ENCODE assay signal across 33 cellular contexts in genomic region chr19:10368101-10368803, GRCh38. TPM values are rescaled to one million over a fixed set of nuclear protein-coding genes. Genes with fewer than 3 reads are reported as not detected.
DNase-seq lines count a peak whose midpoint lies in the region; ATAC-seq, FAIRE-seq and TF ChIP-seq lines count a peak whose summit lies in the region.
"Had no signal": no experiment of that assay in that cellular context is flagged by ENCODE, and none has a peak within 500 bp of the region (broad histone marks: within the 10 kb centered on the region; RNA-seq: fewer than 3 reads in every experiment).

No MANE protein-coding gene starts in this region.

- CTCF ChIA-PET in HepG2 (lab: Yijun Ruan, JAX; ENCODE audit: low intra/inter-chr PET ratio, low total read pairs), result no interaction called here

- peaks cover 5% of the 10 kb centered on the region for H3K4me1 Mint-ChIP-seq in T-helper 17 cell

- H3K27me3 ChIP-seq in HepG2 (ENCODE audit: control insufficient read depth in 1 of 2, insufficient read depth in 2 of 2, low read length in 2 of 2), result no peaks in the 10 kb centered on the region
- H3K27me3 ChIP-seq: colonic mucosa, tibial nerve had no signal

- TF ChIP-seq RAD21 in HepG2 (CRISPR knock-in tag; IDR thresholded peaks at IDR 0.05), result no peak

- H3K27ac ChIP-seq in HepG2 (ENCODE audit: extremely low read length, insufficient read depth, low read length), result no peak overlapping the region
- H3K27ac ChIP-seq: 22Rv1, colonic mucosa, tibial nerve had no signal

- no peak overlapping the region for H3K4me3 ChIP-seq in HepG2 (replicated peaks in 1 of 3; ENCODE audit: insufficient read depth in 1 of 3, low read depth in 2 of 3, low read length in 3 of 3)
- H3K4me3 ChIP-seq: colonic mucosa, smooth muscle cell, tibial nerve had no signal

- WGBS in HepG2 (ENCODE audit: low lambda C conversion rate), result 96% methylated on average over 10 of the region's 15 CpGs

- peaks cover 20 to 39% of the 10 kb centered on the region in 2 experiments for H3K36me3 ChIP-seq in HepG2 (replicated peaks in 1 of 2; ENCODE audit: control insufficient read depth in 1 of 2, insufficient read depth in 2 of 2, low read length in 2 of 2)

- no TSS peak for BruUV-seq in HepG2 (replicated peaks; lab: Mats Ljungman, UMichigan)

- H3K4me1 ChIP-seq in HepG2 (ENCODE audit: insufficient read depth, low read length), result no peaks in the 10 kb centered on the region
- H3K4me1 ChIP-seq: colonic mucosa, tibial nerve had no signal

- no peak for TF ChIP-seq CTCF in GM13977 (IDR thresholded peaks at IDR 0.05; ENCODE audit: extremely low read depth, insufficient read depth, missing control alignments)
- TF ChIP-seq CTCF in HepG2 (CRISPR knock-in tag; IDR thresholded peaks at IDR 0.05), result no peak

- ATAC-seq in T-helper 17 cell (no peak), HepG2 (peak; percentile 32; the same call in 1 of the 3 replicates), GM18873 (IDR thresholded peaks at IDR 0.05; ENCODE audit: low FRiP score, unreplicated experiment) (no peak), left lobe of liver (no peak)

- peak overlapping the region; percentile 53 for H3K27ac Mint-ChIP-seq in T-helper 17 cell
- H3K27ac Mint-ChIP-seq: activated B cell treated with CpG ODN at 0.5 μM for 24 hours; activated CD4-positive, alpha-beta memory T cell treated with anti-CD3 and anti-CD28 coated beads for 36 hours; activated T-cell treated with anti-CD3 and anti-CD28 coated beads, Interleukin-2, amount 50 U/mL, for 24 hours; stimulated activated naive CD8-positive, alpha-beta T cell treated with anti-CD3 and anti-CD28 coated beads, Interleukin-15, Interleukin-2, amounts not matched to agents 100 ng/mL and 50 ng/mL, for 24 hours; T-helper 1 cell treated with Interleukin-12 subunit alpha and Interleukin-12 subunit beta and Interleukin-4 antibody, amounts not matched to agents 30 μg/mL and 1 μg/mL, for 36 hours had no signal

- H3K4me2 ChIP-seq in HepG2 (ENCODE audit: low read depth, low read length), result no peak overlapping the region
- H3K4me2 ChIP-seq: smooth muscle cell had no signal

- H3K4me3 Mint-ChIP-seq in T-helper 17 cell, result no peak overlapping the region
- H3K4me3 Mint-ChIP-seq: activated B cell treated with CpG ODN at 0.5 μM for 24 hours; activated CD4-positive, alpha-beta memory T cell treated with anti-CD3 and anti-CD28 coated beads for 36 hours; activated T-cell treated with anti-CD3 and anti-CD28 coated beads, Interleukin-2, amount 50 U/mL, for 24 hours; CD8-positive, alpha-beta memory T cell; stimulated activated naive CD8-positive, alpha-beta T cell treated with anti-CD3 and anti-CD28 coated beads, Interleukin-15, Interleukin-2, amounts not matched to agents 100 ng/mL and 50 ng/mL, for 24 hours; T-helper 1 cell treated with Interleukin-12 subunit alpha and Interleukin-12 subunit beta and Interleukin-4 antibody, amounts not matched to agents 30 μg/mL and 1 μg/mL, for 36 hours had no signal

- no peaks in the 10 kb centered on the region for H3K27me3 Mint-ChIP-seq in T-helper 17 cell
- H3K27me3 Mint-ChIP-seq: activated B cell treated with CpG ODN at 0.5 μM for 24 hours; activated CD4-positive, alpha-beta memory T cell treated with anti-CD3 and anti-CD28 coated beads for 36 hours; activated T-cell treated with anti-CD3 and anti-CD28 coated beads, Interleukin-2, amount 50 U/mL, for 24 hours; CD8-positive, alpha-beta memory T cell; stimulated activated naive CD8-positive, alpha-beta T cell treated with anti-CD3 and anti-CD28 coated beads, Interleukin-15, Interleukin-2, amounts not matched to agents 100 ng/mL and 50 ng/mL, for 24 hours had no signal

- no peak overlapping the region for H2AFZ ChIP-seq in HepG2 (ENCODE audit: low read length)

- H4K20me1 ChIP-seq in HepG2 (ENCODE audit: insufficient read depth, low read length), result no peaks in the 10 kb centered on the region

- no peak for FAIRE-seq in HepG2 (lab: Jason Lieb, UNC)
- FAIRE-seq: bronchial epithelial cell, endometrium had no signal

- no peaks in the 10 kb centered on the region for H3K79me2 ChIP-seq in HepG2 (ENCODE audit: insufficient read depth, low read length)

- in situ Hi-C loops in GM13977 (cut with MboI; ENCODE audit: low pct_unique_long_range_greater_than_20kb, low sequenced_read_pairs, unreplicated experiment), result no loop called here
- in situ Hi-C loops in HepG2 (cut with HindIII; ENCODE audit: extremely low pct_ligation_motif_present, low pct_unique_long_range_greater_than_20kb), result no loop called here

- POLR2A ChIA-PET in HepG2 (lab: Yijun Ruan, JAX), result no interaction called here

- H3K9me3 ChIP-seq in T-helper 17 cell (ENCODE audit: control insufficient read depth, low read length, poor library complexity, severe bottlenecking) (no peaks in the 10 kb centered on the region), HepG2 (ENCODE audit: low read length) (no peaks in the 10 kb centered on the region)
- H3K9me3 ChIP-seq: colonic mucosa had no signal

- no peak for TF ChIP-seq POLR2A in HepG2 (IDR thresholded peaks at IDR 0.05; ENCODE audit: insufficient read depth in 1 of 2, low read depth in 2 of 2, low read length in 2 of 2)

- TF ChIP-seq EP300 in HepG2 (IDR thresholded peaks at IDR 0.05; ENCODE audit: low read depth in 2 of 2, low read length in 2 of 2) (no peak), HepG2 (CRISPR knock-in tag; IDR thresholded peaks at IDR 0.05; ENCODE audit: borderline replicate concordance) (no peak)

- no peak overlapping the region for H3K9ac ChIP-seq in HepG2 (ENCODE audit: insufficient read depth, low read depth, low read length)

- DNase-seq in DMS 273 (lab: John Stamatoyannopoulos, UW; ENCODE audit: unreplicated experiment), result peak; percentile 43
- DNase-seq in DMS 273 treated with DMSO at 0.1 percent for 48 hours (lab: John Stamatoyannopoulos, UW), result no peak
- DNase-seq in GM13977 (ENCODE audit: low spot score), result peak; percentile 22
- DNase-seq in T-helper 17 cell, result no peak
- DNase-seq in HepG2 (ENCODE audit: low spot score), result no peak
- DNase-seq in KG1 (lab: John Stamatoyannopoulos, UW), result no peak
- DNase-seq in left lobe of liver (ENCODE audit: low spot score), result no peak
- DNase-seq: activated B cell treated with CpG ODN at 0.5 μM for 24 hours; activated CD4-positive, alpha-beta memory T cell treated with anti-CD3 and anti-CD28 coated beads for 36 hours; activated naive CD4-positive, alpha-beta T cell; activated T-cell treated with anti-CD3 and anti-CD28 coated beads, Interleukin-2, amount 50 U/mL, for 24 hours; amygdala; CD8-positive, alpha-beta memory T cell; colonic mucosa; DMS79; glutamatergic neuron; IMR-90; mesendoderm; MM.1S; NCI-H1930; NCI-H226; NCI-H774; occipital lobe; SIG-M5; stimulated activated CD4-positive, alpha-beta T cell treated with anti-CD3 and anti-CD28 coated beads, Interleukin-2, amount 100 ng/mL, for 48 hours had no signal

- H3K36me3 Mint-ChIP-seq in T-helper 17 cell (ENCODE audit: low read depth), result peaks cover 6% of the 10 kb centered on the region

- intact Hi-C loops in HepG2 (cut with micrococcal nuclease; ENCODE audit: unreplicated experiment), result no loop called here

RNA-seq across cellular contexts. Expression of gene TYK2, which starts 12.1 kb away (rescaled TPM):
- total RNA-seq in T-helper 17 cell (100 to 1,000 TPM; 241 to 267 TPM), HepG2 (2016; rRNA removed; fragmentation: Illumina TruSeq; extraction: Trizol) (39.9 and 60.1 TPM in 2 replicates), left lobe of liver (78.8 TPM)
- total RNA-seq in HepG2 (2016; cell fraction: cytosol; rRNA removed; fragmentation: Illumina TruSeq; extraction: Trizol; ENCODE audit: low read depth), result 18.1 and 22.9 TPM in 2 replicates
- total RNA-seq in HepG2 (2016; cell fraction: insoluble cytoplasmic fraction; rRNA removed; fragmentation: Illumina TruSeq; extraction: Trizol), result 32.6 and 70.2 TPM in 2 replicates
- total RNA-seq in HepG2 (2016; cell fraction: membrane; rRNA removed; fragmentation: Illumina TruSeq; extraction: Trizol), result 32.1 and 33.4 TPM in 2 replicates
- 63.1 and 76.4 TPM in 2 replicates for total RNA-seq in HepG2 (2016; cell fraction: nucleus; rRNA removed; fragmentation: Illumina TruSeq; extraction: Trizol)
- polyA plus RNA-seq in HepG2 (2011; rRNA removed), result 38.8 and 40.8 TPM in 2 replicates
- polyA plus RNA-seq in HepG2 (2011; cell fraction: cytosol; rRNA removed), result 14.9 and 22.3 TPM in 2 replicates
- 283 and 302 TPM in 2 replicates for polyA plus RNA-seq in HepG2 (2011; cell fraction: nucleus; rRNA removed)
- polyA plus RNA-seq in HepG2 (2012), result 37.3 and 46.8 TPM in 2 replicates
- polyA plus RNA-seq in HepG2 (2016; cell fraction: cytosol; fragmentation: Illumina TruSeq; extraction: Trizol; ENCODE audit: low read depth), result 14.0 and 16.4 TPM in 2 replicates
- polyA plus RNA-seq in HepG2 (2016; cell fraction: insoluble cytoplasmic fraction; fragmentation: Illumina TruSeq; extraction: Trizol; ENCODE audit: low read depth), result 50.3 and 62.5 TPM in 2 replicates
- polyA plus RNA-seq in HepG2 (2016; cell fraction: membrane; fragmentation: Illumina TruSeq; extraction: Trizol; ENCODE audit: low read depth), result 32.6 and 34.8 TPM in 2 replicates
- polyA plus RNA-seq in HepG2 (2016; cell fraction: nucleus; fragmentation: Illumina TruSeq; extraction: Trizol; ENCODE audit: insufficient read depth, low read depth), result 231 and 244 TPM in 2 replicates
- polyA minus RNA-seq in HepG2 (2011; rRNA and poly(A)+ RNA removed; ENCODE audit: low replicate concordance), result 53.7 and 73.5 TPM in 2 replicates
- 20.7 and 22.3 TPM in 2 replicates for polyA minus RNA-seq in HepG2 (2011; cell fraction: cytosol; rRNA and poly(A)+ RNA removed)
- polyA minus RNA-seq in HepG2 (2011; cell fraction: nucleus; rRNA and poly(A)+ RNA removed), result 30.0 and 34.8 TPM in 2 replicates

RNA-seq across cellular contexts. Expression of gene ICAM3, which starts 28.8 kb away (rescaled TPM):
- total RNA-seq in T-helper 17 cell (100 to 1,000 TPM; 227 to 251 TPM), HepG2 (2016; rRNA removed; fragmentation: Illumina TruSeq; extraction: Trizol) (21.0 and 25.1 TPM in 2 replicates), left lobe of liver (38.6 TPM)
- 30.5 and 37.9 TPM in 2 replicates for total RNA-seq in HepG2 (2016; cell fraction: cytosol; rRNA removed; fragmentation: Illumina TruSeq; extraction: Trizol; ENCODE audit: low read depth)
- total RNA-seq in HepG2 (2016; cell fraction: insoluble cytoplasmic fraction; rRNA removed; fragmentation: Illumina TruSeq; extraction: Trizol), result 19.7 and 23.7 TPM in 2 replicates
- total RNA-seq in HepG2 (2016; cell fraction: membrane; rRNA removed; fragmentation: Illumina TruSeq; extraction: Trizol), result 35.4 and 39.7 TPM in 2 replicates
- total RNA-seq in HepG2 (2016; cell fraction: nucleus; rRNA removed; fragmentation: Illumina TruSeq; extraction: Trizol), result 6.5 and 9.1 TPM in 2 replicates
- 14.1 and 16.3 TPM in 2 replicates for polyA plus RNA-seq in HepG2 (2011; rRNA removed)
- polyA plus RNA-seq in HepG2 (2011; cell fraction: cytosol; rRNA removed), result 14.0 and 19.9 TPM in 2 replicates
- 9.0 and 12.6 TPM in 2 replicates for polyA plus RNA-seq in HepG2 (2011; cell fraction: nucleus; rRNA removed)
- 7.0 and 10.0 TPM in 2 replicates for polyA plus RNA-seq in HepG2 (2012)
- 38.1 and 51.4 TPM in 2 replicates for polyA plus RNA-seq in HepG2 (2016; cell fraction: cytosol; fragmentation: Illumina TruSeq; extraction: Trizol; ENCODE audit: low read depth)
- polyA plus RNA-seq in HepG2 (2016; cell fraction: insoluble cytoplasmic fraction; fragmentation: Illumina TruSeq; extraction: Trizol; ENCODE audit: low read depth), result 25.7 and 28.4 TPM in 2 replicates
- 38.5 and 41.1 TPM in 2 replicates for polyA plus RNA-seq in HepG2 (2016; cell fraction: membrane; fragmentation: Illumina TruSeq; extraction: Trizol; ENCODE audit: low read depth)
- 16.9 and 17.0 TPM in 2 replicates for polyA plus RNA-seq in HepG2 (2016; cell fraction: nucleus; fragmentation: Illumina TruSeq; extraction: Trizol; ENCODE audit: insufficient read depth, low read depth)
- polyA minus RNA-seq in HepG2 (2011; rRNA and poly(A)+ RNA removed; ENCODE audit: low replicate concordance), result 16.1 and 18.5 TPM in 2 replicates
- polyA minus RNA-seq in HepG2 (2011; cell fraction: cytosol; rRNA and poly(A)+ RNA removed), result 6.1 and 8.2 TPM in 2 replicates
- 2.4 and 3.5 TPM in 2 replicates for polyA minus RNA-seq in HepG2 (2011; cell fraction: nucleus; rRNA and poly(A)+ RNA removed)

RNA-seq across cellular contexts. Expression of gene RAVER1, which starts 34.9 kb away (rescaled TPM):
- total RNA-seq in T-helper 17 cell, result 10 to 100 TPM; 40.2 to 49.8 TPM
- total RNA-seq in HepG2 (2016; rRNA removed; fragmentation: Illumina TruSeq; extraction: Trizol), result 7.9 and 17.7 TPM in 2 replicates
- 1.7 and 2.4 TPM in 2 replicates for total RNA-seq in HepG2 (2016; cell fraction: cytosol; rRNA removed; fragmentation: Illumina TruSeq; extraction: Trizol; ENCODE audit: low read depth)
- total RNA-seq in HepG2 (2016; cell fraction: insoluble cytoplasmic fraction; rRNA removed; fragmentation: Illumina TruSeq; extraction: Trizol), result 9.0 and 15.8 TPM in 2 replicates
- 6.6 and 7.1 TPM in 2 replicates for total RNA-seq in HepG2 (2016; cell fraction: membrane; rRNA removed; fragmentation: Illumina TruSeq; extraction: Trizol)
- 16.3 and 16.5 TPM in 2 replicates for total RNA-seq in HepG2 (2016; cell fraction: nucleus; rRNA removed; fragmentation: Illumina TruSeq; extraction: Trizol)
- polyA plus RNA-seq in HepG2 (2011; rRNA removed), result 3.6 and 4.4 TPM in 2 replicates
- polyA plus RNA-seq in HepG2 (2011; cell fraction: cytosol; rRNA removed), result 1.7 and 2.5 TPM in 2 replicates
- 34.1 and 48.6 TPM in 2 replicates for polyA plus RNA-seq in HepG2 (2011; cell fraction: nucleus; rRNA removed)
- 12.1 and 12.9 TPM in 2 replicates for polyA plus RNA-seq in HepG2 (2012)
- 1.3 and 2.1 TPM in 2 replicates for polyA plus RNA-seq in HepG2 (2016; cell fraction: cytosol; fragmentation: Illumina TruSeq; extraction: Trizol; ENCODE audit: low read depth)
- polyA plus RNA-seq in HepG2 (2016; cell fraction: insoluble cytoplasmic fraction; fragmentation: Illumina TruSeq; extraction: Trizol; ENCODE audit: low read depth), result 26.5 and 42.8 TPM in 2 replicates
- 5.1 and 6.9 TPM in 2 replicates for polyA plus RNA-seq in HepG2 (2016; cell fraction: membrane; fragmentation: Illumina TruSeq; extraction: Trizol; ENCODE audit: low read depth)
- 40.7 and 45.3 TPM in 2 replicates for polyA plus RNA-seq in HepG2 (2016; cell fraction: nucleus; fragmentation: Illumina TruSeq; extraction: Trizol; ENCODE audit: insufficient read depth, low read depth)
- polyA minus RNA-seq in HepG2 (2011; rRNA and poly(A)+ RNA removed; ENCODE audit: low replicate concordance), result 7.6 and 34.8 TPM in 2 replicates
- polyA minus RNA-seq in HepG2 (2011; cell fraction: cytosol; rRNA and poly(A)+ RNA removed), result 17.3 and 17.5 TPM in 2 replicates
- polyA minus RNA-seq in HepG2 (2011; cell fraction: nucleus; rRNA and poly(A)+ RNA removed), result 10.9 and 15.5 TPM in 2 replicates
- 11.3 TPM for total RNA-seq in left lobe of liver

RNA-seq across cellular contexts. Expression of gene CDC37, which starts 35.1 kb away (rescaled TPM):
- total RNA-seq in T-helper 17 cell, result 100 to 1,000 TPM; 198 to 207 TPM
- total RNA-seq in HepG2 (2016; rRNA removed; fragmentation: Illumina TruSeq; extraction: Trizol), result 134 and 158 TPM in 2 replicates
- 36.6 and 36.7 TPM in 2 replicates for total RNA-seq in HepG2 (2016; cell fraction: cytosol; rRNA removed; fragmentation: Illumina TruSeq; extraction: Trizol; ENCODE audit: low read depth)
- 125 and 171 TPM in 2 replicates for total RNA-seq in HepG2 (2016; cell fraction: insoluble cytoplasmic fraction; rRNA removed; fragmentation: Illumina TruSeq; extraction: Trizol)
- 51.9 and 53.0 TPM in 2 replicates for total RNA-seq in HepG2 (2016; cell fraction: membrane; rRNA removed; fragmentation: Illumina TruSeq; extraction: Trizol)
- 80.1 and 80.2 TPM in 2 replicates for total RNA-seq in HepG2 (2016; cell fraction: nucleus; rRNA removed; fragmentation: Illumina TruSeq; extraction: Trizol)
- 177 and 191 TPM in 2 replicates for polyA plus RNA-seq in HepG2 (2011; rRNA removed)
- polyA plus RNA-seq in HepG2 (2011; cell fraction: cytosol; rRNA removed), result 157 and 211 TPM in 2 replicates
- 522 and 527 TPM in 2 replicates for polyA plus RNA-seq in HepG2 (2011; cell fraction: nucleus; rRNA removed)
- 89.1 and 94.9 TPM in 2 replicates for polyA plus RNA-seq in HepG2 (2012)
- 39.2 and 43.2 TPM in 2 replicates for polyA plus RNA-seq in HepG2 (2016; cell fraction: cytosol; fragmentation: Illumina TruSeq; extraction: Trizol; ENCODE audit: low read depth)
- 161 and 171 TPM in 2 replicates for polyA plus RNA-seq in HepG2 (2016; cell fraction: insoluble cytoplasmic fraction; fragmentation: Illumina TruSeq; extraction: Trizol; ENCODE audit: low read depth)
- polyA plus RNA-seq in HepG2 (2016; cell fraction: membrane; fragmentation: Illumina TruSeq; extraction: Trizol; ENCODE audit: low read depth), result 52.6 and 54.0 TPM in 2 replicates
- polyA plus RNA-seq in HepG2 (2016; cell fraction: nucleus; fragmentation: Illumina TruSeq; extraction: Trizol; ENCODE audit: insufficient read depth, low read depth), result 240 and 249 TPM in 2 replicates
- 90.9 and 144 TPM in 2 replicates for polyA minus RNA-seq in HepG2 (2011; rRNA and poly(A)+ RNA removed; ENCODE audit: low replicate concordance)
- polyA minus RNA-seq in HepG2 (2011; cell fraction: cytosol; rRNA and poly(A)+ RNA removed), result 42.3 and 52.9 TPM in 2 replicates
- 38.0 and 40.4 TPM in 2 replicates for polyA minus RNA-seq in HepG2 (2011; cell fraction: nucleus; rRNA and poly(A)+ RNA removed)
- total RNA-seq in left lobe of liver, result 49.4 TPM

RNA-seq across cellular contexts. Expression of gene PDE4A, which starts 52.1 kb away (rescaled TPM):
- total RNA-seq in T-helper 17 cell, result 1 to 10 TPM; 5.7 to 9.5 TPM
- total RNA-seq in HepG2 (2016; rRNA removed; fragmentation: Illumina TruSeq; extraction: Trizol), result 1.1 TPM in 2 replicates
- total RNA-seq in HepG2 (2016; cell fraction: cytosol; rRNA removed; fragmentation: Illumina TruSeq; extraction: Trizol; ENCODE audit: low read depth), result 1.5 and 1.6 TPM in 2 replicates
- total RNA-seq in HepG2 (2016; cell fraction: insoluble cytoplasmic fraction; rRNA removed; fragmentation: Illumina TruSeq; extraction: Trizol), result 0.89 and 1.2 TPM in 2 replicates
- 3.6 and 3.7 TPM in 2 replicates for total RNA-seq in HepG2 (2016; cell fraction: membrane; rRNA removed; fragmentation: Illumina TruSeq; extraction: Trizol)
- 1.3 and 1.5 TPM in 2 replicates for total RNA-seq in HepG2 (2016; cell fraction: nucleus; rRNA removed; fragmentation: Illumina TruSeq; extraction: Trizol)
- 4.1 TPM in 2 replicates for polyA plus RNA-seq in HepG2 (2011; rRNA removed)
- 3.5 and 3.8 TPM in 2 replicates for polyA plus RNA-seq in HepG2 (2011; cell fraction: cytosol; rRNA removed)
- 9.1 and 10.2 TPM in 2 replicates for polyA plus RNA-seq in HepG2 (2011; cell fraction: nucleus; rRNA removed)
- polyA plus RNA-seq in HepG2 (2012), result 5.1 and 5.7 TPM in 2 replicates
- polyA plus RNA-seq in HepG2 (2016; cell fraction: cytosol; fragmentation: Illumina TruSeq; extraction: Trizol; ENCODE audit: low read depth), result 3.3 and 3.8 TPM in 2 replicates
- polyA plus RNA-seq in HepG2 (2016; cell fraction: insoluble cytoplasmic fraction; fragmentation: Illumina TruSeq; extraction: Trizol; ENCODE audit: low read depth), result 2.8 and 3.6 TPM in 2 replicates
- 6.6 and 7.6 TPM in 2 replicates for polyA plus RNA-seq in HepG2 (2016; cell fraction: membrane; fragmentation: Illumina TruSeq; extraction: Trizol; ENCODE audit: low read depth)
- 5.9 and 7.4 TPM in 2 replicates for polyA plus RNA-seq in HepG2 (2016; cell fraction: nucleus; fragmentation: Illumina TruSeq; extraction: Trizol; ENCODE audit: insufficient read depth, low read depth)
- polyA minus RNA-seq in HepG2 (2011; rRNA and poly(A)+ RNA removed; ENCODE audit: low replicate concordance), result 1.0 and 6.6 TPM in 2 replicates
- 3.9 and 5.0 TPM in 2 replicates for polyA minus RNA-seq in HepG2 (2011; cell fraction: cytosol; rRNA and poly(A)+ RNA removed)
- 2.6 and 2.9 TPM in 2 replicates for polyA minus RNA-seq in HepG2 (2011; cell fraction: nucleus; rRNA and poly(A)+ RNA removed)
- 1.7 TPM for total RNA-seq in left lobe of liver

Comparison
In these comparisons a context has a peak if more than half of its experiments do, and no peak if none do; other contexts are left out.
1. DNase-seq: peak in DMS 273 (single experiment) and GM13977 (single experiment); none in DMS 273 treated with DMSO at 0.1 percent for 48 hours (single experiment), T-helper 17 cell (0 of 3), HepG2 (single experiment), KG1 (single experiment) and left lobe of liver (single experiment).